ENCODE assay signal across 8 cellular contexts in genomic region chr12:131912526-131913274, GRCh38. TPM values are rescaled to one million over a fixed set of nuclear protein-coding genes. Genes with fewer than 3 reads are reported as not detected.
DNase-seq lines count a peak whose midpoint lies in the region; ATAC-seq and TF ChIP-seq lines count a peak whose summit lies in the region.

No MANE protein-coding gene starts in this region.

- H4K91ac ChIP-seq in trophoblast cell (ENCODE audit: low read depth, low read length) = no peak overlapping the region

- H3K36me3 Mint-ChIP-seq in activated naive CD4-positive, alpha-beta T cell treated with anti-CD3 and anti-CD28 coated beads for 36 hours (ENCODE audit: low read depth) = no peaks in the 10 kb centered on the region
- peaks cover 5% of the 10 kb centered on the region for H3K36me3 Mint-ChIP-seq in activated naive CD4-positive, alpha-beta T cell treated with anti-CD3 and anti-CD28 coated beads, Interleukin-2, amount 10 ng/mL, durations not matched to agents 7 days and 5 days

- no peak overlapping the region for H2BK5ac ChIP-seq in trophoblast cell (ENCODE audit: low read depth, low read length, poor library complexity)

- peak overlapping the region; percentile 16 for H4K12ac ChIP-seq in trophoblast cell (ENCODE audit: low read depth, low read length)

- H3K27me3 ChIP-seq in RWPE2 (ENCODE audit: insufficient read depth, poor library complexity, severe bottlenecking) = no peaks in the 10 kb centered on the region
- no peaks in the 10 kb centered on the region for H3K27me3 ChIP-seq in trophoblast cell (ENCODE audit: insufficient read depth, low read length)

- no peak overlapping the region for H2AK5ac ChIP-seq in trophoblast cell (ENCODE audit: low read length)

- no peak overlapping the region for H3K9ac ChIP-seq in trophoblast cell (ENCODE audit: low read length)

- no peak overlapping the region for H3K18ac ChIP-seq in trophoblast cell (ENCODE audit: low read length)

- no peak overlapping the region for H3K4me3 Mint-ChIP-seq in activated naive CD4-positive, alpha-beta T cell treated with anti-CD3 and anti-CD28 coated beads for 36 hours
- H3K4me3 Mint-ChIP-seq in activated naive CD4-positive, alpha-beta T cell treated with anti-CD3 and anti-CD28 coated beads, Interleukin-2, amount 10 ng/mL, durations not matched to agents 7 days and 5 days = no peak overlapping the region

- H3K4ac ChIP-seq in trophoblast cell (ENCODE audit: low read depth, low read length) = no peak overlapping the region

- no peak overlapping the region for H2BK120ac ChIP-seq in trophoblast cell (ENCODE audit: insufficient read depth, low read length, poor library complexity)

- H3K9me3 ChIP-seq in RWPE2 (ENCODE audit: severe bottlenecking) = no peaks in the 10 kb centered on the region
- H3K9me3 ChIP-seq in trophoblast cell (ENCODE audit: insufficient read depth, low read depth, low read length) = peaks cover 3% of the 10 kb centered on the region

- H3K23ac ChIP-seq in trophoblast cell (ENCODE audit: low read length) = no peak overlapping the region

- H3K27ac ChIP-seq in RWPE2 (ENCODE audit: poor library complexity, severe bottlenecking) (no peak overlapping the region), trophoblast cell (ENCODE audit: low read depth, low read length) (no peak overlapping the region)

- H3K27me3 Mint-ChIP-seq in activated naive CD4-positive, alpha-beta T cell treated with anti-CD3 and anti-CD28 coated beads for 36 hours (ENCODE audit: low read depth) = no peaks in the 10 kb centered on the region
- no peaks in the 10 kb centered on the region for H3K27me3 Mint-ChIP-seq in activated naive CD4-positive, alpha-beta T cell treated with anti-CD3 and anti-CD28 coated beads, Interleukin-2, amount 10 ng/mL, durations not matched to agents 7 days and 5 days

- DNase-seq in EH (ENCODE audit: low read depth) = peak; percentile 95
- DNase-seq in RWPE2 (ENCODE audit: low spot score) = peak; percentile 79
- peak; percentile 91 for DNase-seq in fibroblast of mammary gland (ENCODE audit: low read depth)
- no peak for DNase-seq in trophoblast cell
- no peak for DNase-seq in NCI-H2171 treated with DMSO at 0.1 percent for 48 hours (lab: John Stamatoyannopoulos, UW)
- DNase-seq in activated naive CD4-positive, alpha-beta T cell treated with anti-CD3 and anti-CD28 coated beads for 36 hours = no peak
- DNase-seq in NCI-H128 (lab: John Stamatoyannopoulos, UW; ENCODE audit: unreplicated experiment) = no peak
- DNase-seq in activated naive CD4-positive, alpha-beta T cell treated with anti-CD3 and anti-CD28 coated beads, Interleukin-2, amount 10 ng/mL, durations not matched to agents 7 days and 5 days = no peak

- no peaks in the 10 kb centered on the region for H3K79me2 ChIP-seq in trophoblast cell (ENCODE audit: control insufficient read depth, insufficient read depth, low read length, poor library complexity)

- H3K4me1 ChIP-seq in RWPE2 (ENCODE audit: insufficient read depth, poor library complexity, severe bottlenecking) = peaks cover 5% of the 10 kb centered on the region
- H3K4me1 ChIP-seq in trophoblast cell (ENCODE audit: control insufficient read depth in 1 of 2, insufficient read depth in 2 of 2, low read length in 2 of 2) = no peaks in the 10 kb centered on the region

- no peak overlapping the region for H2AFZ ChIP-seq in trophoblast cell (ENCODE audit: insufficient read depth, low read length, poor library complexity)

- no peak overlapping the region for H2BK12ac ChIP-seq in trophoblast cell (ENCODE audit: low read length)

- H3K36me3 ChIP-seq in RWPE2 (ENCODE audit: low read depth) (peaks cover 27% of the 10 kb centered on the region), trophoblast cell (ENCODE audit: control insufficient read depth in 1 of 2, insufficient read depth in 2 of 2, low read length in 2 of 2) (peaks cover 92 to 96% of the 10 kb centered on the region in 2 experiments)

- no peaks in the 10 kb centered on the region for H3K79me1 ChIP-seq in trophoblast cell (ENCODE audit: low read length)

- intact Hi-C loops in activated naive CD4-positive, alpha-beta T cell treated with anti-CD3 and anti-CD28 coated beads for 36 hours (cut with micrococcal nuclease) = no loop called here

- H3K4me3 ChIP-seq in RWPE2 (ENCODE audit: severe bottlenecking) (no peak overlapping the region), fibroblast of mammary gland (ENCODE audit: control insufficient read depth, low read depth, low read length) (no peak overlapping the region), trophoblast cell (ENCODE audit: low read depth, low read length) (no peak overlapping the region)

- TF ChIP-seq CTCF in RWPE2 (IDR thresholded peaks at IDR 0.05; ENCODE audit: poor library complexity, severe bottlenecking) = no peak
- no peak for TF ChIP-seq CTCF in fibroblast of mammary gland (conservative IDR thresholded peaks at IDR 0.05; ENCODE audit: control insufficient read depth, insufficient read depth, low read depth, low read length)

- no peak overlapping the region for H4K8ac ChIP-seq in trophoblast cell (ENCODE audit: low read depth, low read length)

- no CpG with 5 or more reads among the region's 20 CpGs for WGBS in trophoblast cell (ENCODE audit: extremely low coverage, insufficient coverage, insufficient read length)

- H3K9me3 Mint-ChIP-seq in activated naive CD4-positive, alpha-beta T cell treated with anti-CD3 and anti-CD28 coated beads for 36 hours = no peaks in the 10 kb centered on the region
- H3K9me3 Mint-ChIP-seq in activated naive CD4-positive, alpha-beta T cell treated with anti-CD3 and anti-CD28 coated beads, Interleukin-2, amount 10 ng/mL, durations not matched to agents 7 days and 5 days = no peaks in the 10 kb centered on the region

- peak; percentile 61 for ATAC-seq in RWPE2 (ENCODE audit: low read depth)

- CTCF ChIA-PET in activated naive CD4-positive, alpha-beta T cell treated with anti-CD3 and anti-CD28 coated beads for 36 hours (lab: Charles Lee) = no interaction called here
- CTCF ChIA-PET in activated naive CD4-positive, alpha-beta T cell treated with anti-CD3 and anti-CD28 coated beads, Interleukin-2, amount 10 ng/mL, durations not matched to agents 7 days and 5 days (lab: Charles Lee) = no interaction called here

- H3K4me1 Mint-ChIP-seq in activated naive CD4-positive, alpha-beta T cell treated with anti-CD3 and anti-CD28 coated beads for 36 hours (ENCODE audit: low read depth) = no peaks in the 10 kb centered on the region
- no peaks in the 10 kb centered on the region for H3K4me1 Mint-ChIP-seq in activated naive CD4-positive, alpha-beta T cell treated with anti-CD3 and anti-CD28 coated beads, Interleukin-2, amount 10 ng/mL, durations not matched to agents 7 days and 5 days

- H3K4me2 ChIP-seq in trophoblast cell (ENCODE audit: low read length) = no peak overlapping the region

- no peak overlapping the region for H3K27ac Mint-ChIP-seq in activated naive CD4-positive, alpha-beta T cell treated with anti-CD3 and anti-CD28 coated beads for 36 hours
- H3K27ac Mint-ChIP-seq in activated naive CD4-positive, alpha-beta T cell treated with anti-CD3 and anti-CD28 coated beads, Interleukin-2, amount 10 ng/mL, durations not matched to agents 7 days and 5 days = no peak overlapping the region

- no peak overlapping the region for H3K14ac ChIP-seq in trophoblast cell (ENCODE audit: low read length)

RNA-seq across cellular contexts. Expression of gene PUS1, which starts 16.4 kb away (rescaled TPM):
- polyA plus RNA-seq in trophoblast cell (2013) = 33.0 and 33.3 TPM in 2 replicates
- total RNA-seq in activated naive CD4-positive, alpha-beta T cell treated with anti-CD3 and anti-CD28 coated beads for 36 hours = 10 to 100 TPM; 37.7 to 38.8 TPM

RNA-seq across cellular contexts. Expression of gene ULK1, which starts 18.3 kb away (rescaled TPM):
- polyA plus RNA-seq in trophoblast cell (2013) = 74.0 and 74.9 TPM in 2 replicates
- total RNA-seq in activated naive CD4-positive, alpha-beta T cell treated with anti-CD3 and anti-CD28 coated beads for 36 hours = 10 to 100 TPM; 13.6 to 15.6 TPM

RNA-seq across cellular contexts. Expression of gene EP400, which starts 37.0 kb away (rescaled TPM):
- polyA plus RNA-seq in trophoblast cell (2013) = 25.4 and 26.9 TPM in 2 replicates
- total RNA-seq in activated naive CD4-positive, alpha-beta T cell treated with anti-CD3 and anti-CD28 coated beads for 36 hours = 10 to 100 TPM; 36.8 to 40.6 TPM

Comparison
In these comparisons a context has a peak if more than half of its experiments do, and no peak if none do; other contexts are left out.
1. DNase-seq: peak in EH (single experiment), RWPE2 (single experiment) and fibroblast of mammary gland (single experiment); none in trophoblast cell (0 of 2), NCI-H2171 treated with DMSO at 0.1 percent for 48 hours (single experiment), activated naive CD4-positive, alpha-beta T cell treated with anti-CD3 and anti-CD28 coated beads for 36 hours (single experiment), NCI-H128 (single experiment) and activated naive CD4-positive, alpha-beta T cell treated with anti-CD3 and anti-CD28 coated beads, Interleukin-2, amount 10 ng/mL, durations not matched to agents 7 days and 5 days (single experiment).